Comparison of ENCODE assay signal across 11 cellular contexts in the genomic region with DNA sequence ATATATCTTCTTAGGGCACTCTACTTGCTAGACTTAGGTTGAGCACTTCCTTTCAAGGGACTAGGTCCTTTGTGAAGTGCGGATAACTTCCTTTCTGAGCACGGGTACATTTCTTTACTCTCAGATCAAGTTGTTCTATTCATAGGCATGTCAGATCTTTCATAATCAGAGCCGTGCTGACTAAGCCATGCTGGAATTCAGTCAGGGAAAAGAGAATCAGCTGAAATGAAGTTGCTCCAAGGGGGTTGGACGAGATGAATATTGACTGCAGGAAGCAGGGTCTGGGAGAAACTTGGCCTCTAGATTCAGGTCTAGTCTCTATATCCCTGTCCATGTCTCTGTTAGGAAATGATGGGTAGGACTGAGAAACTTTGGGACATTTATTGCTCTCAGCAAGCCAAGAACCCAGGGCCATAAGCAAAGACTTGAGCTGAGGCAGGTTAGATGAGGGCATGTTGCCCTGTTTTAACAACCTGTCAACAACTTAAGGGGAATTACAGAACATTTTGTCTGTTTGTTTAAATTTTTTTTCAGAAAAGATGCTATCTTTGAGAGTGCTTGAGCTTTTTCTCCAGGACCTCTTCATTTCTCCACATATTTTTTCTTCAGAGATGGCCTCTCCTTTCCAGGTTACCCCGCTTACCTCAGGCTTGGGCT. TPM values are rescaled to one million over a fixed set of nuclear protein-coding genes. Genes with fewer than 3 reads are reported as not detected.
A peak's percentile ranks its signal among the peaks of the same experiment; 100 is the strongest.
DNase-seq lines count a peak whose midpoint lies in the region; ATAC-seq lines count a peak whose summit lies in the region.
"Had no signal": no experiment of that assay in that cellular context is flagged by ENCODE, and none has a peak within 500 bp of the region (broad histone marks: within the 10 kb centered on the region; RNA-seq: fewer than 3 reads in every experiment).

No MANE protein-coding gene starts in this region.

- peak; percentile 82 for ATAC-seq in esophagus mucosa
- ATAC-seq in GM19463 (IDR thresholded peaks at IDR 0.05; ENCODE audit: unreplicated experiment): no peak

- intact Hi-C loops in posterior vena cava (cut with DNase I): no loop called here

- DNase-seq in AG08396 (ENCODE audit: low spot score) (peak; percentile 58), NCI-H460 (ENCODE audit: extremely low read depth, low read depth) (peak; percentile 36), mucosa of gallbladder (ENCODE audit: low spot score) (peak; percentile 32), posterior vena cava (ENCODE audit: low spot score) (no peak), activated gamma-delta T cell (lab: John Stamatoyannopoulos, UW) (no peak), T-helper 9 cell (no peak)
- DNase-seq: activated naive CD4-positive, alpha-beta T cell; CD8-positive, alpha-beta memory T cell; NCI-H524 treated with DMSO at 0.1 percent for 48 hours had no signal

RNA-seq across cellular contexts. Expression of gene AREG, which starts 28.3 kb away (rescaled TPM):
- 6.8 and 7.0 TPM in 2 replicates for total RNA-seq in NCI-H460 (2014; rRNA removed; shearing (Covaris generic))
- 1.2 and 2.9 TPM in 2 replicates for polyA plus RNA-seq in NCI-H460 (2014; cell fraction: nucleus; rRNA removed)
- total RNA-seq in esophagus mucosa (21.0 TPM), mucosa of gallbladder (9.9 TPM), posterior vena cava (1 to 10 TPM; 2.9 to 6.0 TPM)

Comparison
In these comparisons a context has a peak if more than half of its experiments do, and no peak if none do; other contexts are left out.
1. DNase-seq: peak in AG08396 (single experiment), NCI-H460 (single experiment) and mucosa of gallbladder (single experiment); none in posterior vena cava (single experiment), activated gamma-delta T cell (single experiment) and T-helper 9 cell (single experiment).